ENCODE assay signal across 19 cellular contexts in the genomic region with DNA sequence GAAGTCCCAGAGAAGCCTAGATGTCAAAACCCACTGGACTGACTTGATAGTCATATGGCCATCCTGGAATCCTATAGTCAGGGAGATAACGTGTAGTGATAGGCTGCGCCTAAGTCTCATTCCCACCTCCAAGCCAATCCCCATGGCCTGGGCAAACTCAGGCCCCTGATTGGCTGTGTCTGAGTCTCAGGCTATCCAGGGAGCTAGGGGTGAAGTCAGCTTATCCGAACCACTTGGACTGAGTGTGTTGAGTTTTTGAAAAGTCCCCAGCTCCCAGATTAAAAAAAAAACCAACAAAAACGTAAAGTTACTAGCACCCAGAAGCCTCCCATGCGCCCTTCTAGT. TPM values are rescaled to one million over a fixed set of nuclear protein-coding genes. Genes with fewer than 3 reads are reported as not detected.
A peak's percentile ranks its signal among the peaks of the same experiment; 100 is the strongest.
DNase-seq lines count a peak whose midpoint lies in the region; ATAC-seq and TF ChIP-seq lines count a peak whose summit lies in the region.
"Had no signal": no experiment of that assay in that cellular context is flagged by ENCODE, and none has a peak within 500 bp of the region (broad histone marks: within the 10 kb centered on the region; RNA-seq: fewer than 3 reads in every experiment).

No MANE protein-coding gene starts in this region.

- no peak overlapping the region for H2AK9ac ChIP-seq in IMR-90 (replicated peaks; ENCODE audit: low read depth, low read length, poor library complexity)

- no peak overlapping the region for H3K18ac ChIP-seq in IMR-90 (ENCODE audit: low read depth, low read length)

- in situ Hi-C loops in IMR-90 (cut with MboI; ENCODE audit: low sequenced_read_pairs), result no loop called here
- in situ Hi-C loops in gastrocnemius medialis (cut with MboI; ENCODE audit: low sequenced_read_pairs in 4 of 4), result no loop called here

- no peak overlapping the region for H2BK5ac ChIP-seq in IMR-90 (ENCODE audit: low read depth, low read length, poor library complexity, severe bottlenecking)

- no peak overlapping the region for H3K23ac ChIP-seq in IMR-90 (ENCODE audit: low read depth, low read length)

- TF ChIP-seq POLR2A in IMR-90 (IDR thresholded peaks at IDR 0.05; ENCODE audit: low read depth, low read length) (no peak), gastrocnemius medialis (IDR thresholded peaks at IDR 0.05) (no peak)

- no peak overlapping the region for H3K4me3 ChIP-seq in IMR-90 (ENCODE audit: insufficient read depth, low read depth, low read length)
- no peak overlapping the region for H3K4me3 ChIP-seq in neutrophil (ENCODE audit: low read depth in 1 of 2, low read length in 1 of 2)
- H3K4me3 ChIP-seq in gastrocnemius medialis, result no peak overlapping the region
- H3K4me3 ChIP-seq: HAP-1, pancreas, stomach had no signal

- no peak overlapping the region; the same call in 1 of the 2 replicates for H2AK5ac ChIP-seq in IMR-90 (ENCODE audit: low read depth, low read length)

- H3K36me3 Mint-ChIP-seq in activated naive CD4-positive, alpha-beta T cell treated with anti-CD3 and anti-CD28 coated beads, Interleukin-2, amount 50 U/mL, for 24 hours, result peaks cover 18% of the 10 kb centered on the region
- peaks cover 9 to 40% of the 10 kb centered on the region in 2 donors for H3K36me3 Mint-ChIP-seq in activated naive CD4-positive, alpha-beta T cell treated with anti-CD3 and anti-CD28 coated beads, Interleukin-2, amount 50 U/mL, for 72 hours
- peaks cover 60% of the 10 kb centered on the region for H3K36me3 Mint-ChIP-seq in activated naive CD8-positive, alpha-beta T cell treated with anti-CD3 and anti-CD28 coated beads for 36 hours

- H2BK15ac ChIP-seq in IMR-90 (ENCODE audit: low read depth, low read length), result no peak overlapping the region; the same call in 2 of the 3 replicates

- H3K27ac ChIP-seq in IMR-90 (ENCODE audit: insufficient read depth, low read length) (no peak overlapping the region), neutrophil (peak overlapping the region; percentile 78), gastrocnemius medialis (no peak overlapping the region)
- H3K27ac ChIP-seq: pancreas, stomach had no signal

- dilution Hi-C loops in IMR-90 (cut with HindIII; ENCODE audit: low sequenced_read_pairs, unreplicated experiment), result no loop called here

- H3K4me2 ChIP-seq in IMR-90 (ENCODE audit: low read depth, low read length), result no peak overlapping the region

- H3K9me3 ChIP-seq in IMR-90 (ENCODE audit: control insufficient read depth, insufficient read depth, low read length), result no peaks in the 10 kb centered on the region
- H3K9me3 ChIP-seq in neutrophil, result no peaks in the 10 kb centered on the region
- no peaks in the 10 kb centered on the region for H3K9me3 ChIP-seq in gastrocnemius medialis
- H3K9me3 ChIP-seq: Caco-2, pancreas, stomach had no signal

- no peak overlapping the region for H3K4me3 Mint-ChIP-seq in activated naive CD4-positive, alpha-beta T cell treated with anti-CD3 and anti-CD28 coated beads, Interleukin-2, amount 50 U/mL, for 24 hours
- no peak overlapping the region for H3K4me3 Mint-ChIP-seq in activated naive CD8-positive, alpha-beta T cell treated with anti-CD3 and anti-CD28 coated beads for 36 hours

- H3K9me1 ChIP-seq in IMR-90 (ENCODE audit: insufficient read depth, low read length), result peaks cover 20% of the 10 kb centered on the region

- WGBS in IMR-90 (ENCODE audit: extremely low coverage in 2 of 2, insufficient read length in 1 of 2), 2 experiments, result no CpG with 5 or more reads among the region's 5 CpGs

- CTCF ChIA-PET in IMR-90 (lab: Yijun Ruan, JAX), result no interaction called here

- TF ChIP-seq RAD21 in IMR-90 (IDR thresholded peaks at IDR 0.05; ENCODE audit: low read length), result no peak

- H3K27me3 ChIP-seq in IMR-90 (ENCODE audit: control insufficient read depth, insufficient read depth, low read length), result no peaks in the 10 kb centered on the region
- no peaks in the 10 kb centered on the region for H3K27me3 ChIP-seq in neutrophil
- no peaks in the 10 kb centered on the region for H3K27me3 ChIP-seq in gastrocnemius medialis
- H3K27me3 ChIP-seq: pancreas, stomach had no signal

- H3K4ac ChIP-seq in IMR-90 (ENCODE audit: low read depth, low read length), result no peak overlapping the region; the same call in 1 of the 2 replicates

- H3K9ac ChIP-seq in IMR-90 (ENCODE audit: low read depth, low read length), result no peak overlapping the region

- H3K27ac Mint-ChIP-seq in activated naive CD4-positive, alpha-beta T cell treated with anti-CD3 and anti-CD28 coated beads, Interleukin-2, amount 50 U/mL, for 24 hours, result peak overlapping the region; percentile 87
- no peak overlapping the region for H3K27ac Mint-ChIP-seq in activated naive CD4-positive, alpha-beta T cell treated with anti-CD3 and anti-CD28 coated beads, Interleukin-2, amount 50 U/mL, for 72 hours
- H3K27ac Mint-ChIP-seq in activated naive CD8-positive, alpha-beta T cell treated with anti-CD3 and anti-CD28 coated beads for 36 hours, result peak overlapping the region; percentile 81

- H4K5ac ChIP-seq in IMR-90 (ENCODE audit: low read depth, low read length), result no peak overlapping the region

- no peaks in the 10 kb centered on the region for H3K27me3 Mint-ChIP-seq in activated naive CD4-positive, alpha-beta T cell treated with anti-CD3 and anti-CD28 coated beads, Interleukin-2, amount 50 U/mL, for 24 hours
- H3K27me3 Mint-ChIP-seq in activated naive CD8-positive, alpha-beta T cell treated with anti-CD3 and anti-CD28 coated beads for 36 hours, result no peaks in the 10 kb centered on the region

- peaks cover 12% of the 10 kb centered on the region for H3K4me1 ChIP-seq in IMR-90 (ENCODE audit: control insufficient read depth, insufficient read depth, low read length)
- H3K4me1 ChIP-seq in neutrophil (ENCODE audit: control insufficient read depth in 1 of 2, insufficient read depth in 1 of 2, low read depth in 1 of 2, low read length in 1 of 2), result peaks cover 56 to 62% of the 10 kb centered on the region in 2 experiments
- no peaks in the 10 kb centered on the region for H3K4me1 ChIP-seq in gastrocnemius medialis
- H3K4me1 ChIP-seq: Caco-2, pancreas had no signal

- H2BK120ac ChIP-seq in IMR-90 (ENCODE audit: low read depth, low read length), result no peak overlapping the region

- no peak overlapping the region for H3K14ac ChIP-seq in IMR-90 (replicated peaks; ENCODE audit: low read depth, low read length)

- no peak overlapping the region for H4K8ac ChIP-seq in IMR-90 (ENCODE audit: low read depth in 2 of 2, low read length in 2 of 2)

- no peak for DNase-seq in activated naive CD4-positive, alpha-beta T cell treated with anti-CD3 and anti-CD28 coated beads, Interleukin-2, amount 50 U/mL, for 72 hours (ENCODE audit: low spot score in 2 of 2)
- DNase-seq in IMR-90 (no peak), retina (no peak), T-helper 9 cell (no peak), gastrocnemius medialis (no peak)
- DNase-seq in activated naive CD8-positive, alpha-beta T cell treated with anti-CD3 and anti-CD28 coated beads for 36 hours, result no peak
- DNase-seq: Caco-2, cortex of kidney, foreskin fibroblast, hippocampal formation, kidney, NCI-H1417 treated with DMSO at 0.1 percent for 48 hours, NCI-H526 treated with DMSO at 0.1 percent for 48 hours, pancreas, stomach, trophoblast cell had no signal

- TF ChIP-seq CTCF in IMR-90 (conservative IDR thresholded peaks at IDR 0.05; ENCODE audit: low read depth, low read length), result no peak
- no peak for TF ChIP-seq CTCF in neutrophil (IDR thresholded peaks at IDR 0.05)
- TF ChIP-seq CTCF in gastrocnemius medialis (IDR thresholded peaks at IDR 0.05 in 4 of 5, conservative IDR thresholded peaks at IDR 0.05 in 1 of 5), result no peak

- H2AFZ ChIP-seq in IMR-90 (replicated peaks; ENCODE audit: low read length, poor library complexity), result no peak overlapping the region

- intact Hi-C loops in IMR-90 (cut with micrococcal nuclease) (no loop called here), gastrocnemius medialis (cut with DNase I; ENCODE audit: low total_unique reads) (no loop called here)

- peaks cover 76% of the 10 kb centered on the region for H3K4me1 Mint-ChIP-seq in activated naive CD4-positive, alpha-beta T cell treated with anti-CD3 and anti-CD28 coated beads, Interleukin-2, amount 50 U/mL, for 24 hours
- peaks cover 60% of the 10 kb centered on the region for H3K4me1 Mint-ChIP-seq in activated naive CD8-positive, alpha-beta T cell treated with anti-CD3 and anti-CD28 coated beads for 36 hours

- H3K9me3 Mint-ChIP-seq in activated naive CD4-positive, alpha-beta T cell treated with anti-CD3 and anti-CD28 coated beads, Interleukin-2, amount 50 U/mL, for 24 hours, result no peaks in the 10 kb centered on the region
- H3K9me3 Mint-ChIP-seq in activated naive CD4-positive, alpha-beta T cell treated with anti-CD3 and anti-CD28 coated beads, Interleukin-2, amount 50 U/mL, for 72 hours, result peaks cover 0 to 8% of the 10 kb centered on the region in 2 donors
- peaks cover 9% of the 10 kb centered on the region for H3K9me3 Mint-ChIP-seq in activated naive CD8-positive, alpha-beta T cell treated with anti-CD3 and anti-CD28 coated beads for 36 hours

- peaks cover 6% of the 10 kb centered on the region; the same call in 1 of the 2 replicates for H4K20me1 ChIP-seq in IMR-90 (ENCODE audit: insufficient read depth, low read length)

- no peak overlapping the region for H3K56ac ChIP-seq in IMR-90 (ENCODE audit: extremely low read depth, insufficient read depth, low read length)

- POLR2A ChIA-PET in IMR-90 (lab: Charles Lee; ENCODE audit: unreplicated experiment), result no interaction called here

- peaks cover 19 to 55% of the 10 kb centered on the region in 2 experiments for H3K79me1 ChIP-seq in IMR-90 (ENCODE audit: low read depth in 1 of 2, low read length in 2 of 2)

- H2BK20ac ChIP-seq in IMR-90 (ENCODE audit: low read depth, low read length), result 0 out of 2 replicates have a peak overlapping the region, but pooled peaks have one; percentile 3

- no peak for ATAC-seq in activated naive CD4-positive, alpha-beta T cell treated with anti-CD3 and anti-CD28 coated beads, Interleukin-2, amount 50 U/mL, for 72 hours
- no peak for ATAC-seq in IMR-90 (ENCODE audit: low read depth)
- ATAC-seq in gastrocnemius medialis, result no peak
- ATAC-seq: pancreas had no signal

- BruUV-seq in IMR-90 (replicated peaks; lab: Mats Ljungman, UMichigan), result no TSS peak

- no peaks in the 10 kb centered on the region for H3K36me3 ChIP-seq in IMR-90 (ENCODE audit: control insufficient read depth, insufficient read depth, low read length)
- H3K36me3 ChIP-seq in neutrophil, result peaks cover 41% of the 10 kb centered on the region
- no peaks in the 10 kb centered on the region for H3K36me3 ChIP-seq in gastrocnemius medialis
- H3K36me3 ChIP-seq: HAP-1, pancreas had no signal

- H4K91ac ChIP-seq in IMR-90 (ENCODE audit: insufficient read depth, low read depth, low read length), result no peak overlapping the region

RNA-seq across cellular contexts. Expression of gene PIK3CD, which starts 51.6 kb away (rescaled TPM):
- total RNA-seq in activated naive CD4-positive, alpha-beta T cell treated with anti-CD3 and anti-CD28 coated beads, Interleukin-2, amount 50 U/mL, for 72 hours, result 100 to 1,000 TPM; 118 to 138 TPM
- 5.0 and 5.6 TPM in 2 replicates for total RNA-seq in IMR-90 (2012; rRNA removed)
- 12.1 and 13.6 TPM in 2 replicates for polyA plus RNA-seq in IMR-90 (2012; rRNA removed)
- polyA plus RNA-seq in IMR-90 (2012; cell fraction: cytosol; rRNA removed), result 9.1 and 12.9 TPM in 2 replicates
- polyA plus RNA-seq in IMR-90 (2012; cell fraction: nucleus; rRNA removed; ENCODE audit: low replicate concordance), result 34.1 and 56.0 TPM in 2 replicates
- total RNA-seq in activated naive CD8-positive, alpha-beta T cell treated with anti-CD3 and anti-CD28 coated beads for 36 hours, result 100 to 1,000 TPM; 131 to 134 TPM
- total RNA-seq in gastrocnemius medialis, result 1 to 10 TPM in 2 of 4 donors, under 1 TPM in 2; 0.66 to 2.3 (median 1.3) TPM

Comparison
In these comparisons a context has a peak if more than half of its experiments do, and no peak if none do; other contexts are left out.
1. H3K27ac Mint-ChIP-seq: peak in activated naive CD4-positive, alpha-beta T cell treated with anti-CD3 and anti-CD28 coated beads, Interleukin-2, amount 50 U/mL, for 24 hours (single experiment) and activated naive CD8-positive, alpha-beta T cell treated with anti-CD3 and anti-CD28 coated beads for 36 hours (single experiment); none in activated naive CD4-positive, alpha-beta T cell treated with anti-CD3 and anti-CD28 coated beads, Interleukin-2, amount 50 U/mL, for 72 hours (0 of 2).
2. RNA of gene PIK3CD, which starts 51.6 kb away (total RNA-seq): 118 to 138 TPM in activated naive CD4-positive, alpha-beta T cell treated with anti-CD3 and anti-CD28 coated beads, Interleukin-2, amount 50 U/mL, for 72 hours and 131 to 134 TPM in activated naive CD8-positive, alpha-beta T cell treated with anti-CD3 and anti-CD28 coated beads for 36 hours; 5.0 to 5.6 TPM in IMR-90 and 0.66 to 2.3 TPM in gastrocnemius medialis; every median in the first group is over 10 times any median in the second.